ENCODE assay signal across 1 cellular context in genomic region chr20:47311967-47312681, GRCh38.
TF ChIP-seq lines count a peak whose summit lies in the region.

No MANE protein-coding gene starts in this region.

TF ChIP-seq in GM12878, 131 proteins besides CTCF, POLR2A, EP300 and RAD21:
- TF ChIP-seq TCF3 (IDR thresholded peaks at IDR 0.05; ENCODE audit: borderline replicate concordance, insufficient read depth, low read depth, low read length) (no peak), NFXL1 (IDR thresholded peaks at IDR 0.05; ENCODE audit: borderline replicate concordance) (peak; percentile 62; the same call in 1 of the 2 replicates), ZNF207 (IDR thresholded peaks at IDR 0.05; ENCODE audit: borderline replicate concordance) (no peak), MTA3 (IDR thresholded peaks at IDR 0.05; ENCODE audit: borderline replicate concordance, low read length) (no peak), SPI1 (IDR thresholded peaks at IDR 0.05; ENCODE audit: borderline replicate concordance, insufficient read depth, low read depth, low read length) (no peak), ETV6 (conservative IDR thresholded peaks at IDR 0.05 in 1 of 2, IDR thresholded peaks at IDR 0.05 in 1 of 2; ENCODE audit: borderline replicate concordance in 1 of 2, low read depth in 1 of 2) (0 out of 4 replicates have a peak, but pooled peaks of 1 of the 2 experiments have one; percentile 67), CBX5 (IDR thresholded peaks at IDR 0.05; ENCODE audit: low read depth) (no peak)
